Comparison of ENCODE assay signal across 13 cellular contexts in the genomic region with DNA sequence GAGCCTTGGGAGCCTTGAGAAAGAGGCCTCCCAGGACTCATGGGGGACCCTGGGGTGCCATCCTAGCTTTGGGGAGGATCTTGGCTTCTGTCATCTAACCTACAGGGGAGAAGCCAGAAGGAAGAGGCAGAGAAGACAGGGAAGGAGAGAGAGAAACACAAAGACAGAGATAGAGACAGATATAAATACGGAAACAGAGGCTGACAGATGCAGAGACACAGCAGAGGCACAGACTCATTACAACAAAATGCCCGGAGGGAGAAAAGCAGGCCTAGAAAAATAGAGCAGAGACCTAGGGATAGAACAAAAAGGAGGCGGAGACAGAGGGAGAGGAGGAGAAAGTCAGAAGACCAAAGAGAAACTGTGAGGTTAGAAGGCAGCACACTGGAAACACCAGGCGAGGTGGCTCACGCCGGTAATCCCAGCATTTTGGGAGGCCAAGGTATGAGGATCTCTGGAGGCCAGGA. TPM values are rescaled to one million over a fixed set of nuclear protein-coding genes. Genes with fewer than 3 reads are reported as not detected.
A peak's percentile ranks its signal among the peaks of the same experiment; 100 is the strongest.
DNase-seq lines count a peak whose midpoint lies in the region; ATAC-seq, FAIRE-seq and TF ChIP-seq lines count a peak whose summit lies in the region.
"Had no signal": no experiment of that assay in that cellular context is flagged by ENCODE, and none has a peak within 500 bp of the region (broad histone marks: within the 10 kb centered on the region; RNA-seq: fewer than 3 reads in every experiment).

No MANE protein-coding gene starts in this region.

- no peaks in the 10 kb centered on the region for H3K9me3 Mint-ChIP-seq in neural crest cell
- H3K9me3 Mint-ChIP-seq: T-helper 1 cell treated with Interleukin-12 subunit alpha and Interleukin-12 subunit beta and Interleukin-4 antibody, amounts not matched to agents 30 μg/mL and 1 μg/mL, for 36 hours had no signal

- H3K4me1 ChIP-seq in A549 (peaks cover 67% of the 10 kb centered on the region), Peyer's patch (peaks cover 0 to 28% (median 4%) of the 10 kb centered on the region in 4 donors)

- H3K4me2 ChIP-seq in A549, result peak overlapping the region; percentile 86; the same call in 1 of the 3 replicates

- FAIRE-seq in A549 (lab: Jason Lieb, UNC), result no peak

- POLR2A ChIA-PET in A549 (lab: Yijun Ruan, JAX), result no interaction called here

- H3K27me3 Mint-ChIP-seq in neural crest cell (ENCODE audit: low read depth), result peaks cover 56% of the 10 kb centered on the region

- TF ChIP-seq CTCF in A549 (IDR thresholded peaks at IDR 0.05), result no peak
- TF ChIP-seq CTCF in Peyer's patch (IDR thresholded peaks at IDR 0.05), result no peak
- TF ChIP-seq CTCF in epithelial cell of esophagus (IDR thresholded peaks at IDR 0.05; ENCODE audit: insufficient read depth, low read depth, low read length, missing control alignments), result no peak
- no peak for TF ChIP-seq CTCF in neural crest cell (conservative IDR thresholded peaks at IDR 0.05)

- DNase-seq in A549 (ENCODE audit: low read depth in 1 of 2, low spot score in 1 of 2) (no peak), Peyer's patch (no peak), epithelial cell of esophagus (ENCODE audit: low read depth) (peak; percentile 36), neural crest cell (ENCODE audit: low read depth, low spot score) (no peak), NCI-H524 treated with DMSO at 0.1 percent for 48 hours (lab: John Stamatoyannopoulos, UW) (no peak), HUDEP-2 (lab: John Stamatoyannopoulos, UW; ENCODE audit: unreplicated experiment in 76 of 76) (no peak)
- DNase-seq: cortex of kidney, Karpas-422, NCI-H526 had no signal

- no peaks in the 10 kb centered on the region for H3K9me3 ChIP-seq in A549
- no peaks in the 10 kb centered on the region for H3K9me3 ChIP-seq in Peyer's patch

- no peak overlapping the region for H3K4me3 ChIP-seq in A549
- H3K4me3 ChIP-seq in Peyer's patch, result peak overlapping the region in 1 of 4 donors; percentile 0
- no peak overlapping the region for H3K4me3 ChIP-seq in epithelial cell of esophagus (ENCODE audit: low read length)

- H3K4me3 Mint-ChIP-seq in neural crest cell, result peak overlapping the region; percentile 20
- H3K4me3 Mint-ChIP-seq: T-helper 1 cell treated with Interleukin-12 subunit alpha and Interleukin-12 subunit beta and Interleukin-4 antibody, amounts not matched to agents 30 μg/mL and 1 μg/mL, for 36 hours had no signal

- H3K27ac ChIP-seq in A549 (peak overlapping the region; percentile 88 to 93), Peyer's patch (peak overlapping the region in 3 of 4 donors; percentile 52 to 81 (median 75))

- H3K27me3 ChIP-seq in Peyer's patch, result peaks cover 0 to 13% of the 10 kb centered on the region in 2 donors

- CTCF ChIA-PET in A549 (lab: Yijun Ruan, JAX), result interaction anchor here (0.9 to 12.9 kb wide), 7 partner anchors 16 to 206 kb away, joined by 3 to 341 read pairs (median 9); a partner anchor contains a TSS

- H3K36me3 Mint-ChIP-seq in neural crest cell (ENCODE audit: low read depth), result no peaks in the 10 kb centered on the region

- no peak for TF ChIP-seq POLR2A in A549 (IDR thresholded peaks at IDR 0.05; ENCODE audit: low read length)
- TF ChIP-seq POLR2A in Peyer's patch (IDR thresholded peaks at IDR 0.05), result no peak

- no peak for TF ChIP-seq RAD21 in A549 (conservative IDR thresholded peaks at IDR 0.05 in 1 of 2, IDR thresholded peaks at IDR 0.05 in 1 of 2)

- no peak for TF ChIP-seq EP300 in A549 (IDR thresholded peaks at IDR 0.05)

- no peak overlapping the region for H3K27ac Mint-ChIP-seq in neural crest cell (ENCODE audit: unreplicated experiment)
- H3K27ac Mint-ChIP-seq: T-helper 1 cell treated with Interleukin-12 subunit alpha and Interleukin-12 subunit beta and Interleukin-4 antibody, amounts not matched to agents 30 μg/mL and 1 μg/mL, for 36 hours had no signal

- peaks cover 47% of the 10 kb centered on the region for H3K4me1 Mint-ChIP-seq in neural crest cell

- no peak for ATAC-seq in A549
- no peak for ATAC-seq in HG03342 (IDR thresholded peaks at IDR 0.05; ENCODE audit: unreplicated experiment)
- ATAC-seq in HG03469 (IDR thresholded peaks at IDR 0.05; ENCODE audit: unreplicated experiment), result no peak

- no peaks in the 10 kb centered on the region for H3K36me3 ChIP-seq in Peyer's patch

- 83% methylated on average over 6 of the region's 6 CpGs for WGBS in A549 (ENCODE audit: missing lambda C conversion rate)

TF ChIP-seq in A549, 52 proteins besides CTCF, POLR2A, EP300 and RAD21:
- TF ChIP-seq, protein P1, sequence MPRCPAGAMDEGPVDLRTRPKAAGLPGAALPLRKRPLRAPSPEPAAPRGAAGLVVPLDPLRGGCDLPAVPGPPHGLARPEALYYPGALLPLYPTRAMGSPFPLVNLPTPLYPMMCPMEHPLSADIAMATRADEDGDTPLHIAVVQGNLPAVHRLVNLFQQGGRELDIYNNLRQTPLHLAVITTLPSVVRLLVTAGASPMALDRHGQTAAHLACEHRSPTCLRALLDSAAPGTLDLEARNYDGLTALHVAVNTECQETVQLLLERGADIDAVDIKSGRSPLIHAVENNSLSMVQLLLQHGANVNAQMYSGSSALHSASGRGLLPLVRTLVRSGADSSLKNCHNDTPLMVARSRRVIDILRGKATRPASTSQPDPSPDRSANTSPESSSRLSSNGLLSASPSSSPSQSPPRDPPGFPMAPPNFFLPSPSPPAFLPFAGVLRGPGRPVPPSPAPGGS (IDR thresholded peaks at IDR 0.05), result no peak
- TF ChIP-seq RNF2 (IDR thresholded peaks at IDR 0.05; ENCODE audit: borderline replicate concordance, low read depth), result no peak
- TF ChIP-seq FOXS1 (CRISPR knock-in tag; IDR thresholded peaks at IDR 0.05), result no peak
- TF ChIP-seq CBX8 (IDR thresholded peaks at IDR 0.05), result no peak
- TF ChIP-seq MAFK (IDR thresholded peaks at IDR 0.05; ENCODE audit: partially characterized antibody), result no peak
- TF ChIP-seq, protein P2, sequence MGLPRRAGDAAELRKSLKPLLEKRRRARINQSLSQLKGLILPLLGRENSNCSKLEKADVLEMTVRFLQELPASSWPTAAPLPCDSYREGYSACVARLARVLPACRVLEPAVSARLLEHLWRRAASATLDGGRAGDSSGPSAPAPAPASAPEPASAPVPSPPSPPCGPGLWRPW (IDR thresholded peaks at IDR 0.05), result no peak
- TF ChIP-seq TFCP2L1 (CRISPR knock-in tag; IDR thresholded peaks at IDR 0.05), result no peak
- no peak for TF ChIP-seq SMC3 (IDR thresholded peaks at IDR 0.05)
- no peak for TF ChIP-seq HOXB13 (CRISPR knock-in tag; IDR thresholded peaks at IDR 0.05; ENCODE audit: low read depth)

RNA-seq across cellular contexts. Expression of a gene that starts 1.9 kb away (rescaled TPM):
- 1.7 and 2.9 TPM in 2 replicates for polyA plus RNA-seq in A549 (2011; rRNA removed)
- polyA plus RNA-seq in A549 (2012; cell fraction: cytosol; rRNA removed), result 4.2 and 5.4 TPM in 2 replicates
- 27.8 and 33.5 TPM in 2 replicates for polyA plus RNA-seq in A549 (2012; cell fraction: nucleus; rRNA removed)
- polyA plus RNA-seq in A549 (2017; fragmentation: RNase III; extraction: RNeasy Plus Mini Kit Qiagen cat#74134 plus additional on column Dnase treatment), result 5.0 to 7.5 TPM (median 6.3 TPM) in 3 replicates
- polyA minus RNA-seq in A549 (2011; rRNA and poly(A)+ RNA removed), result 0.79 and 1.4 TPM in 2 replicates
- 10 to 100 TPM in 1 of 4 donors, 1 to 10 TPM in 3; 4.9 to 17.3 (median 7.0) TPM for total RNA-seq in Peyer's patch
- total RNA-seq in neural crest cell, result 6.8 and 6.9 TPM in 2 replicates

RNA-seq across cellular contexts. Expression of a gene that starts 25.0 kb away (rescaled TPM):
- 0.15 TPM in 1 of 2 replicates, not detected in the other for polyA plus RNA-seq in A549 (2011; rRNA removed)
- 0.10 and 0.20 TPM in 2 replicates for polyA plus RNA-seq in A549 (2012; cell fraction: cytosol; rRNA removed)
- polyA plus RNA-seq in A549 (2012; cell fraction: nucleus; rRNA removed), result 0.34 and 0.40 TPM in 2 replicates
- polyA plus RNA-seq in A549 (2017; fragmentation: RNase III; extraction: RNeasy Plus Mini Kit Qiagen cat#74134 plus additional on column Dnase treatment), result 0.10 to 0.33 TPM (median 0.14 TPM) in 3 replicates
- polyA minus RNA-seq in A549 (2011; rRNA and poly(A)+ RNA removed), result not detected in 2 replicates
- not detected for total RNA-seq in Peyer's patch
- total RNA-seq in neural crest cell, result not detected in 2 replicates
- total RNA-seq: renal cortical epithelial cell had no signal

RNA-seq across cellular contexts. Expression of a gene that starts 34.8 kb away (rescaled TPM):
- 0.05 and 0.07 TPM in 2 replicates for polyA plus RNA-seq in A549 (2011; rRNA removed)
- polyA plus RNA-seq in A549 (2012; cell fraction: cytosol; rRNA removed), result 0.13 and 0.16 TPM in 2 replicates
- polyA plus RNA-seq in A549 (2012; cell fraction: nucleus; rRNA removed), result 0.47 and 0.67 TPM in 2 replicates
- 0.08 to 0.18 TPM (median 0.10 TPM) in 3 replicates for polyA plus RNA-seq in A549 (2017; fragmentation: RNase III; extraction: RNeasy Plus Mini Kit Qiagen cat#74134 plus additional on column Dnase treatment)
- polyA minus RNA-seq in A549 (2011; rRNA and poly(A)+ RNA removed), result 0.34 TPM in 1 of 2 replicates, not detected in the other
- under 1 TPM in 1 of 4 donors, not detected in 3; 0.57 TPM for total RNA-seq in Peyer's patch
- 0.21 and 0.27 TPM in 2 replicates for total RNA-seq in neural crest cell
- total RNA-seq: renal cortical epithelial cell had no signal

RNA-seq across cellular contexts. Expression of a gene that starts 36.5 kb away (rescaled TPM):
- not detected in 2 replicates for polyA plus RNA-seq in A549 (2011; rRNA removed)
- not detected in 2 replicates for polyA plus RNA-seq in A549 (2012; cell fraction: cytosol; rRNA removed)
- polyA plus RNA-seq in A549 (2012; cell fraction: nucleus; rRNA removed), result 0.01 TPM in 1 of 2 replicates, not detected in the other
- not detected in 3 replicates for polyA plus RNA-seq in A549 (2017; fragmentation: RNase III; extraction: RNeasy Plus Mini Kit Qiagen cat#74134 plus additional on column Dnase treatment)
- polyA minus RNA-seq in A549 (2011; rRNA and poly(A)+ RNA removed), result not detected in 2 replicates
- not detected for total RNA-seq in Peyer's patch
- 0.07 TPM in 1 of 2 replicates, not detected in the other for total RNA-seq in neural crest cell
- total RNA-seq: renal cortical epithelial cell had no signal
